ENCODE assay signal across 8 cellular contexts in genomic region chr17:72407336-72408121, GRCh38.
DNase-seq lines count a peak whose midpoint lies in the region; ATAC-seq and TF ChIP-seq lines count a peak whose summit lies in the region.

No MANE protein-coding gene starts in this region.

- DNase-seq in AG08396 (ENCODE audit: low spot score) (peak; percentile 96), NCI-H226 (peak; percentile 90), cerebellar cortex (ENCODE audit: low spot score) (peak; percentile 59), lung (ENCODE audit: low spot score) (peak; percentile 51), GM19240 (ENCODE audit: insufficient read length, low spot score) (no peak)
- DNase-seq in stimulated activated CD4-positive, alpha-beta T cell treated with anti-CD3 and anti-CD28 coated beads, Interleukin-1b, Interleukin-23, amount 100 ng/mL, for 48 hours, result no peak

- ATAC-seq in GM19324 (IDR thresholded peaks at IDR 0.05; ENCODE audit: low FRiP score, unreplicated experiment) (peak; percentile 73), HG03139 (IDR thresholded peaks at IDR 0.05; ENCODE audit: unreplicated experiment) (peak; percentile 71), lung (ENCODE audit: insufficient read depth, low FRiP score) (peak; percentile 72)

- no peaks in the 10 kb centered on the region for H3K27me3 ChIP-seq in lung (ENCODE audit: control insufficient read depth, insufficient read depth)

- no peak overlapping the region for H3K27ac ChIP-seq in lung (ENCODE audit: low read depth in 1 of 2, low read length in 1 of 2)

- no peak for TF ChIP-seq CTCF in lung (IDR thresholded peaks at IDR 0.05; ENCODE audit: control extremely low read depth, extremely low read depth)

- no peaks in the 10 kb centered on the region for H3K9me3 ChIP-seq in lung (ENCODE audit: control insufficient read depth in 2 of 2, insufficient read depth in 1 of 2, low read length in 1 of 2)

- H3K4me1 ChIP-seq in lung (ENCODE audit: control insufficient read depth in 2 of 2, insufficient read depth in 2 of 2, low read length in 2 of 2), result peaks cover 0 to 1% of the 10 kb centered on the region in 2 donors

- no peaks in the 10 kb centered on the region for H3K36me3 ChIP-seq in lung (ENCODE audit: control insufficient read depth in 2 of 2, insufficient read depth in 2 of 2, low read length in 2 of 2)

- H3K4me3 ChIP-seq in lung, result no peak overlapping the region

- 51 to 62% methylated on average over 8 of the region's 8 CpGs for WGBS in lung, 2 donors

Comparison
In these comparisons a context has a peak if more than half of its experiments do, and no peak if none do; other contexts are left out.
1. DNase-seq: peak in AG08396 (single experiment), NCI-H226 (single experiment), cerebellar cortex (single experiment) and lung (single experiment); none in GM19240 (single experiment) and stimulated activated CD4-positive, alpha-beta T cell treated with anti-CD3 and anti-CD28 coated beads, Interleukin-1b, Interleukin-23, amount 100 ng/mL, for 48 hours (single experiment).
2. Peak in every context shown above with its lines, with median percentiles within 50 percentile points of each other: ATAC-seq.